Comparison of ENCODE assay signal across 2 cellular contexts in genomic region chr2:54850171-54851122, GRCh38.
TF ChIP-seq lines count a peak whose summit lies in the region.

No MANE protein-coding gene starts in this region.

TF ChIP-seq in A549, 52 proteins besides CTCF, POLR2A, EP300 and RAD21:
- TF ChIP-seq MAFK (IDR thresholded peaks at IDR 0.05; ENCODE audit: partially characterized antibody) = peak; percentile 81
- TF ChIP-seq KDM5A (IDR thresholded peaks at IDR 0.05) = no peak
TF ChIP-seq in A549: peak in this region for 1.

TF ChIP-seq in IMR-90, 13 proteins besides CTCF, POLR2A, EP300 and RAD21:
- TF ChIP-seq SMC3 (IDR thresholded peaks at IDR 0.05; ENCODE audit: low read depth, low read length) = no peak
- TF ChIP-seq CHD1 (IDR thresholded peaks at IDR 0.05; ENCODE audit: low read depth, low read length) = no peak
- no peak for TF ChIP-seq CEBPB (IDR thresholded peaks at IDR 0.05; ENCODE audit: low read depth, low read length)
- TF ChIP-seq MAFK (IDR thresholded peaks at IDR 0.05; ENCODE audit: low read depth, low read length) = peak; percentile 64
- no peak for TF ChIP-seq RFX5 (IDR thresholded peaks at IDR 0.05; ENCODE audit: low read depth, low read length)
